25 cellular contexts compared by ENCODE assay signal in genomic region chr12:6146509-6146908, GRCh38. TPM values are rescaled to one million over a fixed set of nuclear protein-coding genes. Genes with fewer than 3 reads are reported as not detected.
"Had no signal": no experiment of that assay in that cellular context is flagged by ENCODE, and none has a peak within 500 bp of the region (broad histone marks: within the 10 kb centered on the region; RNA-seq: fewer than 3 reads in every experiment).

No MANE protein-coding gene starts in this region.

- H3K27ac Mint-ChIP-seq: activated CD4-positive, alpha-beta memory T cell treated with anti-CD3 and anti-CD28 coated beads, Interleukin-2, amount 10 ng/mL, durations not matched to agents 7 days and 5 days; activated CD4-positive, alpha-beta T cell treated with anti-CD3 and anti-CD28 coated beads, Interleukin-2, amount 10 ng/mL, durations not matched to agents 24 days and 14 days; activated naive CD8-positive, alpha-beta T cell treated with anti-CD3 and anti-CD28 coated beads, Interleukin-2, amount 50 U/mL, for 24 hours; activated T-cell treated with anti-CD3 and anti-CD28 coated beads, Interleukin-2, amount 50 U/mL, for 24 hours; nephron progenitor cell; stimulated activated memory B cell treated with anti-CD40 and anti-IgM and Interleukin-4, amounts not matched to agents 10 μg/mL and 1 μg/mL and 100 μg/mL, for 72 hours; T-helper 17 cell had no signal

- ATAC-seq: activated naive CD8-positive, alpha-beta T cell treated with anti-CD3 and anti-CD28 coated beads, Interleukin-2, amount 50 U/mL, for 24 hours; left cardiac atrium; left ventricle myocardium superior; stimulated activated memory B cell treated with anti-CD40 and anti-IgM and Interleukin-4, amounts not matched to agents 10 μg/mL and 1 μg/mL and 100 μg/mL, for 72 hours; stimulated activated naive CD8-positive, alpha-beta T cell treated with anti-CD3 and anti-CD28 coated beads, Interleukin-15, amount 100 ng/mL, for 72 hours; T-helper 17 cell had no signal

- H3K36me3 ChIP-seq: ovary, prostate gland, sigmoid colon, thyroid gland had no signal

- H3K27me3 ChIP-seq: ovary, sigmoid colon, thyroid gland had no signal

- H3K27ac ChIP-seq: ovary, prostate gland, thyroid gland had no signal

- H3K4me1 ChIP-seq: prostate gland had no signal

- H3K9me3 Mint-ChIP-seq: activated CD4-positive, alpha-beta memory T cell treated with anti-CD3 and anti-CD28 coated beads, Interleukin-2, amount 10 ng/mL, durations not matched to agents 7 days and 5 days; activated CD4-positive, alpha-beta T cell treated with anti-CD3 and anti-CD28 coated beads, Interleukin-2, amount 10 ng/mL, durations not matched to agents 24 days and 14 days; activated naive CD8-positive, alpha-beta T cell treated with anti-CD3 and anti-CD28 coated beads, Interleukin-2, amount 50 U/mL, for 24 hours; stimulated activated memory B cell treated with anti-CD40 and anti-IgM and Interleukin-4, amounts not matched to agents 10 μg/mL and 1 μg/mL and 100 μg/mL, for 72 hours; stimulated activated naive CD8-positive, alpha-beta T cell treated with anti-CD3 and anti-CD28 coated beads, Interleukin-15, amount 100 ng/mL, for 72 hours had no signal

- H3K36me3 Mint-ChIP-seq: stimulated activated memory B cell treated with anti-CD40 and anti-IgM and Interleukin-4, amounts not matched to agents 10 μg/mL and 1 μg/mL and 100 μg/mL, for 72 hours had no signal

- H3K4me3 Mint-ChIP-seq: activated CD4-positive, alpha-beta memory T cell treated with anti-CD3 and anti-CD28 coated beads, Interleukin-2, amount 10 ng/mL, durations not matched to agents 7 days and 5 days; activated CD4-positive, alpha-beta T cell treated with anti-CD3 and anti-CD28 coated beads, Interleukin-2, amount 10 ng/mL, durations not matched to agents 24 days and 14 days; activated naive CD8-positive, alpha-beta T cell treated with anti-CD3 and anti-CD28 coated beads, Interleukin-2, amount 50 U/mL, for 24 hours; activated T-cell treated with anti-CD3 and anti-CD28 coated beads, Interleukin-2, amount 50 U/mL, for 24 hours; nephron progenitor cell; stimulated activated memory B cell treated with anti-CD40 and anti-IgM and Interleukin-4, amounts not matched to agents 10 μg/mL and 1 μg/mL and 100 μg/mL, for 72 hours; stimulated activated naive CD8-positive, alpha-beta T cell treated with anti-CD3 and anti-CD28 coated beads, Interleukin-15, amount 100 ng/mL, for 72 hours; T-helper 17 cell had no signal

- H3K27me3 Mint-ChIP-seq: activated CD4-positive, alpha-beta memory T cell treated with anti-CD3 and anti-CD28 coated beads, Interleukin-2, amount 10 ng/mL, durations not matched to agents 7 days and 5 days; activated CD4-positive, alpha-beta T cell treated with anti-CD3 and anti-CD28 coated beads, Interleukin-2, amount 10 ng/mL, durations not matched to agents 24 days and 14 days; activated naive CD8-positive, alpha-beta T cell treated with anti-CD3 and anti-CD28 coated beads, Interleukin-2, amount 50 U/mL, for 24 hours; activated T-cell treated with anti-CD3 and anti-CD28 coated beads, Interleukin-2, amount 50 U/mL, for 24 hours; stimulated activated naive CD8-positive, alpha-beta T cell treated with anti-CD3 and anti-CD28 coated beads, Interleukin-15, amount 100 ng/mL, for 72 hours had no signal

- DNase-seq: activated CD4-positive, alpha-beta memory T cell treated with anti-CD3 and anti-CD28 coated beads, Interleukin-2, amount 10 ng/mL, durations not matched to agents 7 days and 5 days; activated CD4-positive, alpha-beta T cell treated with anti-CD3 and anti-CD28 coated beads, Interleukin-2, amount 10 ng/mL, durations not matched to agents 24 days and 14 days; activated CD4-positive, CD25-positive, alpha-beta regulatory T cell treated with anti-CD3 and anti-CD28 coated beads, Interleukin-2, amount 50 U/mL, for 72 hours; activated CD8-positive, alpha-beta memory T cell treated with anti-CD3 and anti-CD28 coated beads, Interleukin-2, amount 50 U/mL, for 48 hours; activated gamma-delta T cell; activated naive CD4-positive, alpha-beta T cell treated with anti-CD3 and anti-CD28 coated beads, Interleukin-2, amount 50 U/mL, for 16 hours; activated naive CD8-positive, alpha-beta T cell treated with anti-CD3 and anti-CD28 coated beads, Interleukin-2, amount 50 U/mL, for 24 hours; activated T-cell treated with anti-CD3 and anti-CD28 coated beads, Interleukin-2, amount 50 U/mL, for 24 hours; amygdala; central memory CD4-positive, alpha-beta T cell; glutamatergic neuron; left cardiac atrium; left ventricle myocardium superior; nephron progenitor cell; ovary; retina; sigmoid colon; stimulated activated CD4-positive, alpha-beta T cell treated with anti-CD3 and anti-CD28 coated beads, Interleukin-1b, Interleukin-23, amount 100 ng/mL, for 48 hours; stimulated activated CD4-positive, alpha-beta T cell treated with anti-CD3 and anti-CD28 coated beads, Interleukin-4, amount 100 ng/mL, for 4 hours; stimulated activated CD8-positive, alpha-beta memory T cell treated with anti-CD3 and anti-CD28 coated beads, Interleukin-4, amount 100 ng/mL, for 48 hours; stimulated activated naive CD8-positive, alpha-beta T cell treated with anti-CD3 and anti-CD28 coated beads, Interleukin-15, amount 100 ng/mL, for 72 hours; T-helper 17 cell; thyroid gland had no signal

- H3K4me3 ChIP-seq: ovary, prostate gland, sigmoid colon, thyroid gland had no signal

- H3K9me3 ChIP-seq: ovary, prostate gland, sigmoid colon, thyroid gland had no signal

RNA-seq across cellular contexts. Expression of gene VWF, which starts 22.0 kb away (rescaled TPM):
- total RNA-seq: activated CD4-positive, alpha-beta memory T cell treated with anti-CD3 and anti-CD28 coated beads, Interleukin-2, amount 10 ng/mL, durations not matched to agents 7 days and 5 days; activated CD4-positive, alpha-beta T cell treated with anti-CD3 and anti-CD28 coated beads, Interleukin-2, amount 10 ng/mL, durations not matched to agents 24 days and 14 days had no signal
